ENCODE assay signal across 1 cellular context in genomic region chr11:122650619-122651018, GRCh38.
TF ChIP-seq lines count a peak whose summit lies in the region.

No MANE protein-coding gene starts in this region.

TF ChIP-seq in IMR-90, 13 proteins besides CTCF, POLR2A, EP300 and RAD21 (continued from another document):
- TF ChIP-seq ELK1 (IDR thresholded peaks at IDR 0.05; ENCODE audit: borderline replicate concordance, low read depth, low read length) = no peak
- TF ChIP-seq MXI1 (IDR thresholded peaks at IDR 0.05; ENCODE audit: borderline replicate concordance, low read depth, low read length) = no peak
- no peak for TF ChIP-seq RFX5 (IDR thresholded peaks at IDR 0.05; ENCODE audit: low read depth, low read length)
- no peak for TF ChIP-seq BHLHE40 (IDR thresholded peaks at IDR 0.05; ENCODE audit: low read depth, low read length)
- no peak for TF ChIP-seq NFE2L2 (IDR thresholded peaks at IDR 0.05; ENCODE audit: low read depth, low read length)
- TF ChIP-seq USF2 (IDR thresholded peaks at IDR 0.05; ENCODE audit: low read depth, low read length) = no peak
- no peak for TF ChIP-seq CHD1 (IDR thresholded peaks at IDR 0.05; ENCODE audit: low read depth, low read length)
